Comparison of ENCODE assay signal across 28 cellular contexts in genomic region chr3:71893702-71894479, GRCh38.
"Had no signal": no experiment of that assay in that cellular context is flagged by ENCODE, and none has a peak within 500 bp of the region (broad histone marks: within the 10 kb centered on the region; RNA-seq: fewer than 3 reads in every experiment).

No MANE protein-coding gene starts in this region.

- H3K4me1 ChIP-seq: ascending aorta, stomach, tibial nerve had no signal

- H3K9me3 ChIP-seq: ascending aorta, left ventricle myocardium inferior, mucosa of descending colon, stomach, suprapubic skin, tibial nerve had no signal

- H3K4me3 ChIP-seq: ascending aorta, left ventricle myocardium inferior, lung, mucosa of descending colon, stomach, suprapubic skin, tibial nerve had no signal

- FAIRE-seq: colon, TTC549 had no signal

- DNase-seq: activated CD4-positive, alpha-beta memory T cell treated with anti-CD3 and anti-CD28 coated beads for 36 hours; activated CD4-positive, alpha-beta T cell treated with anti-CD3 and anti-CD28 coated beads, Interleukin-2, amount 10 ng/mL, durations not matched to agents 24 days and 14 days; activated CD8-positive, alpha-beta memory T cell treated with anti-CD3 and anti-CD28 coated beads, Interleukin-2, amount 50 U/mL, for 48 hours; activated gamma-delta T cell; activated naive CD4-positive, alpha-beta T cell treated with anti-CD3 and anti-CD28 coated beads, Interleukin-2, amount 10 ng/mL, durations not matched to agents 7 days and 5 days; activated naive CD8-positive, alpha-beta T cell treated with anti-CD3 and anti-CD28 coated beads, Interleukin-2, amount 10 ng/mL, durations not matched to agents 7 days and 5 days; activated T-cell treated with anti-CD3 and anti-CD28 coated beads, Interleukin-2, amount 50 U/mL, for 24 hours; dermis blood vessel endothelial cell; effector CD8-positive, alpha-beta T cell; foreskin fibroblast; hippocampal formation; left ventricle myocardium inferior; mucosa of descending colon; right cardiac atrium; stimulated activated CD4-positive, alpha-beta T cell treated with anti-CD3 and anti-CD28 coated beads, Interleukin-15, amount 100 ng/mL, for 24 hours; stimulated activated CD4-positive, alpha-beta T cell treated with anti-CD3 and anti-CD28 coated beads, Interleukin-2, amount 100 ng/mL, for 24 hours; stimulated activated naive B cell treated with anti-CD40 and anti-IgM and Interleukin-4, amounts not matched to agents 10 μg/mL and 1 μg/mL and 100 μg/mL, for 72 hours; stomach had no signal

- H3K36me3 ChIP-seq: ascending aorta, left ventricle myocardium inferior, stomach, suprapubic skin, tibial nerve had no signal

- H3K27ac ChIP-seq: ascending aorta, left ventricle myocardium inferior, stomach, suprapubic skin, tibial nerve, VCaP had no signal

- ATAC-seq: activated CD4-positive, CD25-positive, alpha-beta regulatory T cell treated with anti-CD3 and anti-CD28 coated beads, Interleukin-2, amount 50 U/mL, for 24 hours; esophagus mucosa; mucosa of descending colon; natural killer cell treated with Interleukin-12 subunit alpha and Interleukin-12 subunit beta and Interleukin-15 and Interleukin-18, amount 100 ng/mL, for 72 hours; right cardiac atrium; stimulated activated naive B cell treated with anti-CD40 and anti-IgM and Interleukin-4, amounts not matched to agents 10 μg/mL and 1 μg/mL and 100 μg/mL, for 72 hours had no signal

- H3K27me3 ChIP-seq: ascending aorta, stomach, tibial nerve had no signal
